8 cellular contexts compared by ENCODE assay signal in genomic region chr16:23182206-23182674, GRCh38. TPM values are rescaled to one million over a fixed set of nuclear protein-coding genes. Genes with fewer than 3 reads are reported as not detected.
DNase-seq lines count a peak whose midpoint lies in the region; ATAC-seq and TF ChIP-seq lines count a peak whose summit lies in the region.

No MANE protein-coding gene starts in this region.

- DNase-seq in NCI-H1930 (lab: John Stamatoyannopoulos, UW), result peak; percentile 87 to 88
- peak; percentile 91 for DNase-seq in WERI-Rb-1
- peak; percentile 89 for DNase-seq in MCF 10A (ENCODE audit: unreplicated experiment)
- DNase-seq in iPS-NIHi11 (ENCODE audit: low spot score), result peak; percentile 99
- peak; percentile 62 to 68 (median 66) for DNase-seq in stimulated activated CD4-positive, alpha-beta T cell treated with anti-CD3 and anti-CD28 coated beads, Interleukin-12 subunit alpha, Interleukin-12 subunit beta, amount 100 ng/mL, for 48 hours (ENCODE audit: low read depth in 2 of 3, low spot score in 1 of 3)

- H3K27ac Mint-ChIP-seq in MCF 10A (ENCODE audit: low read depth, unreplicated experiment), result no peak overlapping the region

- peaks cover 29% of the 10 kb centered on the region for H3K36me3 Mint-ChIP-seq in MCF 10A (ENCODE audit: insufficient read depth, unreplicated experiment)

- H3K4me3 ChIP-seq in GM12875 (ENCODE audit: low read depth, low read length), result no peak overlapping the region
- H3K4me3 ChIP-seq in WERI-Rb-1 (ENCODE audit: low read depth, low read length), result peak overlapping the region; percentile 49

- intact Hi-C loops in MCF 10A (cut with micrococcal nuclease), result loop anchor here (1.0 to 5.0 kb wide), 3 partner anchors 77 to 252 kb away; partner anchors contain the start of gene SCNN1B

- H3K9me3 Mint-ChIP-seq in MCF 10A (ENCODE audit: unreplicated experiment), result no peaks in the 10 kb centered on the region

- no peaks in the 10 kb centered on the region for H3K27me3 ChIP-seq in WERI-Rb-1 (ENCODE audit: insufficient read depth, low read depth, severe bottlenecking)

- CTCF ChIA-PET in MCF 10A (lab: Yijun Ruan, JAX), result interaction anchor here (0.6 to 24.1 kb wide), 30 partner anchors 9 to 1976 kb away, joined by 3 to 516 read pairs (median 4); partner anchors contain the start of gene SCNN1B

- no peak overlapping the region; the same call in 1 of the 2 replicates for H3K27ac ChIP-seq in WERI-Rb-1

- H3K4me3 Mint-ChIP-seq in MCF 10A (ENCODE audit: unreplicated experiment), result peak overlapping the region; percentile 84

- no peaks in the 10 kb centered on the region for H3K9me3 ChIP-seq in WERI-Rb-1 (ENCODE audit: severe bottlenecking)

- H3K36me3 ChIP-seq in WERI-Rb-1, result no peaks in the 10 kb centered on the region

- ATAC-seq in HG02852 (IDR thresholded peaks at IDR 0.05; ENCODE audit: unreplicated experiment) (peak; percentile 80), GM18873 (IDR thresholded peaks at IDR 0.05; ENCODE audit: low FRiP score, unreplicated experiment) (no peak)

- TF ChIP-seq CTCF in GM12875 (IDR thresholded peaks at IDR 0.05; ENCODE audit: borderline replicate concordance, insufficient read depth, low read depth, low read length), result peak; percentile 99
- TF ChIP-seq CTCF in WERI-Rb-1 (IDR thresholded peaks at IDR 0.05; ENCODE audit: low read depth, low read length), result peak; percentile 97
- peak; percentile 99 for TF ChIP-seq CTCF in MCF 10A (IDR thresholded peaks at IDR 0.05; ENCODE audit: unreplicated experiment)

- POLR2A ChIA-PET in MCF 10A (lab: Yijun Ruan, JAX), result interaction anchor here (0.7 to 5.8 kb wide), 5 partner anchors 75 to 252 kb away, joined by 3 to 66 read pairs (median 36); no protein-coding TSS in a partner anchor

- no peaks in the 10 kb centered on the region for H3K27me3 Mint-ChIP-seq in MCF 10A (ENCODE audit: insufficient read depth, unreplicated experiment)

- H3K4me1 Mint-ChIP-seq in MCF 10A (ENCODE audit: insufficient read depth, unreplicated experiment), result peaks cover 21% of the 10 kb centered on the region

- no TSS peak for BruUV-seq in MCF 10A (replicated peaks; lab: Mats Ljungman, UMichigan)

RNA-seq across cellular contexts. Expression of gene SCNN1G, which starts 0.3 kb away (rescaled TPM):
- 7.9 and 11.9 TPM in 2 replicates for total RNA-seq in MCF 10A (2022)

RNA-seq across cellular contexts. Expression of gene USP31, which starts 33.0 kb away (rescaled TPM):
- 23.0 and 26.9 TPM in 2 replicates for total RNA-seq in MCF 10A (2022)
